20 cellular contexts compared by ENCODE assay signal in the genomic region with DNA sequence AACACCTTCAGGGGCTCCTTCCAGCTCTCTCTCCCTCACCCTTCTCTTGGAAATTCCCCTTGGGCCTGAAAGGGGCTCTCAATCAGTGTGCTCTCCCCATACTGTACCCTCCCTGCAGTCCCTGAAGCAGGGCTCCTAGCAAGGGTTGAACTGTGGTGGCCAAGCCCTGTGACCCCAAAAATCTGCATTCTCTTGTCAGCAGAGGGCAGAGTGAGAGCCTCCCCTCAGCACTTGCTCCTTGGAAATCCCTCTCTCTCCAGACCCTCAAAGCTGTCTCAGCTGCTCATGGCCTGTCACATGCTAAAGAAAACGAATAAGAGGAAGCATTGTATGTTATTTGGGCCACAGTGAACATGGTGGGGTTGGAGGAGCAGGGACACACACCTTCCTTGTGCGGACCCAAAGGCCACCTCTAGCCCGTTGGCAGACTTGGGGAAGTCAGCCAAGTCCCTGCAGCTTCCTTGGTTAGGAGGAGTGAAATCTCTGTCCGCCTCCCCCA. TPM values are rescaled to one million over a fixed set of nuclear protein-coding genes. Genes with fewer than 3 reads are reported as not detected.
A peak's percentile ranks its signal among the peaks of the same experiment; 100 is the strongest.
DNase-seq lines count a peak whose midpoint lies in the region; TF ChIP-seq lines count a peak whose summit lies in the region.
"Had no signal": no experiment of that assay in that cellular context is flagged by ENCODE, and none has a peak within 500 bp of the region (broad histone marks: within the 10 kb centered on the region; RNA-seq: fewer than 3 reads in every experiment).

No MANE protein-coding gene starts in this region.

- H3K27me3 ChIP-seq in breast epithelium (no peaks in the 10 kb centered on the region), WERI-Rb-1 (ENCODE audit: insufficient read depth, low read depth, severe bottlenecking) (no peaks in the 10 kb centered on the region)
- H3K27me3 ChIP-seq: BLaER1 had no signal

- H3K4me3 ChIP-seq in breast epithelium (no peak overlapping the region), WERI-Rb-1 (ENCODE audit: low read depth, low read length) (no peak overlapping the region)
- H3K4me3 ChIP-seq: BLaER1, PC-9 had no signal

- H3K27me3 Mint-ChIP-seq in MCF 10A (ENCODE audit: insufficient read depth, unreplicated experiment) (no peaks in the 10 kb centered on the region), mesothelial cell of epicardium (ENCODE audit: low read depth) (no peaks in the 10 kb centered on the region)

- H3K36me3 ChIP-seq in breast epithelium (no peaks in the 10 kb centered on the region), WERI-Rb-1 (no peaks in the 10 kb centered on the region; the same call in 1 of the 2 replicates)
- H3K36me3 ChIP-seq: BLaER1 had no signal

- H3K9me3 Mint-ChIP-seq in MCF 10A (ENCODE audit: unreplicated experiment) (no peaks in the 10 kb centered on the region), mesothelial cell of epicardium (no peaks in the 10 kb centered on the region)
- H3K9me3 Mint-ChIP-seq: CD8-positive, alpha-beta T cell had no signal

- intact Hi-C loops in breast epithelium (cut with DNase I; ENCODE audit: low total_unique reads) (no loop called here), MCF 10A (cut with micrococcal nuclease) (no loop called here)

- DNase-seq in breast epithelium (ENCODE audit: low spot score in 2 of 2) = no peak
- no peak for DNase-seq in MCF 10A (ENCODE audit: unreplicated experiment)
- DNase-seq in WERI-Rb-1 = no peak
- DNase-seq in mesothelial cell of epicardium (ENCODE audit: low spot score in 2 of 2, unreplicated experiment in 2 of 2) = no peak
- no peak for DNase-seq in retina
- DNase-seq in DMS153 (lab: John Stamatoyannopoulos, UW) = no peak
- DNase-seq in activated CD4-positive, alpha-beta T cell treated with anti-CD3 and anti-CD28 coated beads, Interleukin-2, amount 50 U/mL, for 48 hours = no peak
- DNase-seq in NCI-H748 (lab: John Stamatoyannopoulos, UW; ENCODE audit: unreplicated experiment) = no peak
- DNase-seq: CD8-positive, alpha-beta T cell; GF-D8; NCI-H1436; NCI-H2029 treated with DMSO at 0.1 percent for 48 hours; NCI-H2171 treated with DMSO at 0.1 percent for 48 hours; NCI-H446 treated with DMSO at 0.1 percent for 48 hours; NCI-H748 treated with DMSO at 0.1 percent for 48 hours; PC-9; SK-N-SH; T-helper 1 cell had no signal

- BruUV-seq in MCF 10A (replicated peaks; lab: Mats Ljungman, UMichigan) = no TSS peak

- H3K4me1 Mint-ChIP-seq in MCF 10A (ENCODE audit: insufficient read depth, unreplicated experiment) (peaks cover 13% of the 10 kb centered on the region), mesothelial cell of epicardium (peaks cover 7% of the 10 kb centered on the region)

- POLR2A ChIA-PET in MCF 10A (lab: Yijun Ruan, JAX) = interaction anchor here (0.7 kb wide), 1 partner anchor 152 kb away, joined by 3 read pairs; no protein-coding TSS in a partner anchor

- H3K27ac Mint-ChIP-seq in MCF 10A (ENCODE audit: low read depth, unreplicated experiment) = no peak overlapping the region
- peak overlapping the region; percentile 10 for H3K27ac Mint-ChIP-seq in mesothelial cell of epicardium
- H3K27ac Mint-ChIP-seq: CD8-positive, alpha-beta T cell had no signal

- TF ChIP-seq POLR2A in breast epithelium (IDR thresholded peaks at IDR 0.05) = no peak

- H3K36me3 Mint-ChIP-seq in MCF 10A (ENCODE audit: insufficient read depth, unreplicated experiment) (peaks cover 9% of the 10 kb centered on the region), mesothelial cell of epicardium (no peaks in the 10 kb centered on the region)
- H3K36me3 Mint-ChIP-seq: CD8-positive, alpha-beta T cell had no signal

- H3K4me3 Mint-ChIP-seq in MCF 10A (ENCODE audit: unreplicated experiment) (no peak overlapping the region), mesothelial cell of epicardium (no peak overlapping the region)
- H3K4me3 Mint-ChIP-seq: CD8-positive, alpha-beta T cell had no signal

- H3K4me1 ChIP-seq in breast epithelium = no peaks in the 10 kb centered on the region

- H3K9me3 ChIP-seq in breast epithelium (no peaks in the 10 kb centered on the region), WERI-Rb-1 (ENCODE audit: severe bottlenecking) (no peaks in the 10 kb centered on the region)
- H3K9me3 ChIP-seq: BLaER1, SK-N-SH had no signal

- CTCF ChIA-PET in MCF 10A (lab: Yijun Ruan, JAX) = interaction anchor here (0.6 to 3.8 kb wide), 4 partner anchors 13 to 243 kb away, joined by 3 to 28 read pairs (median 4); no protein-coding TSS in a partner anchor

- TF ChIP-seq CTCF in breast epithelium (IDR thresholded peaks at IDR 0.05) (no peak), MCF 10A (IDR thresholded peaks at IDR 0.05; ENCODE audit: unreplicated experiment) (no peak), WERI-Rb-1 (IDR thresholded peaks at IDR 0.05; ENCODE audit: low read depth, low read length) (peak; percentile 23; the same call in 1 of the 2 replicates), mesothelial cell of epicardium (IDR thresholded peaks at IDR 0.05; ENCODE audit: unreplicated experiment) (no peak)

- H3K27ac ChIP-seq in breast epithelium = peak overlapping the region; percentile 14 to 54
- no peak overlapping the region for H3K27ac ChIP-seq in WERI-Rb-1
- H3K27ac ChIP-seq: 22Rv1, BLaER1, PC-9 had no signal

RNA-seq across cellular contexts. Expression of a gene that starts 47.2 kb away (rescaled TPM):
- total RNA-seq in breast epithelium (10 to 100 TPM in 2 of 3 donors, 1 to 10 TPM in 1; 9.8 to 24.2 (median 13.6) TPM), MCF 10A (2022) (1.1 and 1.9 TPM in 2 replicates), mesothelial cell of epicardium (3.9 to 4.5 TPM (median 4.0 TPM) in 3 replicates)
- total RNA-seq: CD8-positive, alpha-beta T cell had no signal
